In genomic region chr6:143934867-143935266, GRCh38 we compare ENCODE assay signal across 19 cellular contexts.
"Had no signal": no experiment of that assay in that cellular context is flagged by ENCODE, and none has a peak within 500 bp of the region (broad histone marks: within the 10 kb centered on the region; RNA-seq: fewer than 3 reads in every experiment).

No MANE protein-coding gene starts in this region.

- H3K9me3 ChIP-seq: thyroid gland had no signal

- H3K27me3 ChIP-seq: heart left ventricle, sigmoid colon, suprapubic skin, thyroid gland had no signal

- H3K27me3 Mint-ChIP-seq: naive B cell had no signal

- H3K4me3 ChIP-seq: heart left ventricle, lung, sigmoid colon, skin epidermis, suprapubic skin, thyroid gland had no signal

- H3K27ac Mint-ChIP-seq: naive B cell had no signal

- H3K36me3 ChIP-seq: heart left ventricle, sigmoid colon, suprapubic skin, thyroid gland had no signal

- H3K4me1 ChIP-seq: sigmoid colon, suprapubic skin, thyroid gland had no signal

- ATAC-seq: heart left ventricle, left colon, left ventricle myocardium superior had no signal

- H3K27ac ChIP-seq: heart left ventricle, sigmoid colon, skin epidermis, suprapubic skin, thyroid gland had no signal

- DNase-seq: cerebellar nuclear complex; dermis blood vessel endothelial cell; effector CD4-positive, alpha-beta T cell; heart left ventricle; hippocampal formation; left colon; left ventricle myocardium superior; mesenchymal stem cell; midbrain; naive B cell; posterior cingulate gyrus; sigmoid colon; stimulated activated CD4-positive, alpha-beta T cell treated with anti-CD3 and anti-CD28 coated beads, Interleukin-2, amount 100 ng/mL, for 24 hours; stimulated activated CD4-positive, alpha-beta T cell treated with anti-CD3 and anti-CD28 coated beads, Interleukin-4, amount 100 ng/mL, for 4 hours; stimulated activated naive CD4-positive, alpha-beta T cell; thyroid gland had no signal
